In genomic region chr3:192054881-192055280, GRCh38 we compare ENCODE assay signal across 1 cellular context.
TF ChIP-seq lines count a peak whose summit lies in the region.

No MANE protein-coding gene starts in this region.

TF ChIP-seq in GM23338, 12 proteins besides CTCF, POLR2A, EP300 and RAD21:
- TF ChIP-seq ZNF462 (CRISPR knock-in tag; IDR thresholded peaks at IDR 0.05) = no peak
- TF ChIP-seq REST (IDR thresholded peaks at IDR 0.05; ENCODE audit: unreplicated experiment) = no peak
- TF ChIP-seq EZH2phosphoT487 (IDR thresholded peaks at IDR 0.05; ENCODE audit: unreplicated experiment) = no peak
- no peak for TF ChIP-seq CREB1 (CRISPR knock-in tag; IDR thresholded peaks at IDR 0.05; ENCODE audit: low read depth)
- no peak for TF ChIP-seq STAT1 (IDR thresholded peaks at IDR 0.05; ENCODE audit: unreplicated experiment)
- no peak for TF ChIP-seq JUNB (IDR thresholded peaks at IDR 0.05; ENCODE audit: unreplicated experiment)
- no peak for TF ChIP-seq NANOG (IDR thresholded peaks at IDR 0.05; ENCODE audit: borderline replicate concordance)
- TF ChIP-seq ETS1 (IDR thresholded peaks at IDR 0.05) = no peak
- no peak for TF ChIP-seq POLR2AphosphoS5 (IDR thresholded peaks at IDR 0.05; ENCODE audit: low read depth)
- TF ChIP-seq EZH2 (IDR thresholded peaks at IDR 0.05; ENCODE audit: low read depth, unreplicated experiment) = no peak
- no peak for TF ChIP-seq ZNF331 (CRISPR knock-in tag; IDR thresholded peaks at IDR 0.05; ENCODE audit: low read depth)
- TF ChIP-seq ZNF114 (CRISPR knock-in tag; IDR thresholded peaks at IDR 0.05) = no peak
